ENCODE assay signal across 21 cellular contexts in genomic region chr2:218403810-218404209, GRCh38. TPM values are rescaled to one million over a fixed set of nuclear protein-coding genes. Genes with fewer than 3 reads are reported as not detected.
DNase-seq lines count a peak whose midpoint lies in the region; ATAC-seq and TF ChIP-seq lines count a peak whose summit lies in the region.
"Had no signal": no experiment of that assay in that cellular context is flagged by ENCODE, and none has a peak within 500 bp of the region (broad histone marks: within the 10 kb centered on the region; RNA-seq: fewer than 3 reads in every experiment).

No MANE protein-coding gene starts in this region.

- CTCF ChIA-PET in CD4-positive, alpha-beta memory T cell (lab: Charles Lee; ENCODE audit: partially characterized antibody) = interaction anchor here (1.3 to 2.2 kb wide), 2 partner anchors 8 to 62 kb away, joined by 5 to 10 read pairs; no protein-coding TSS in a partner anchor
- CTCF ChIA-PET in activated B cell treated with CpG ODN at 0.5 μM for 24 hours (lab: Charles Lee) = no interaction called here
- CTCF ChIA-PET in naive thymus-derived CD4-positive, alpha-beta T cell (lab: Charles Lee) = no interaction called here

- POLR2A ChIA-PET in CD4-positive, alpha-beta memory T cell (lab: Charles Lee; ENCODE audit: partially characterized antibody) = interaction anchor here (4.9 to 6.1 kb wide), 2 partner anchors 7 to 113 kb away, joined by 42 to 109 read pairs; partner anchors contain the start of gene TMBIM1
- POLR2A ChIA-PET in activated B cell treated with CpG ODN at 0.5 μM for 24 hours (lab: Charles Lee) = interaction anchor here (0.7 to 2.0 kb wide), 5 partner anchors 8 to 492 kb away, joined by 3 to 8 read pairs (median 4); no protein-coding TSS in a partner anchor
- POLR2A ChIA-PET in naive thymus-derived CD4-positive, alpha-beta T cell (lab: Charles Lee) = interaction anchor here (0.7 to 4.6 kb wide), 2 partner anchors 7 to 826 kb away, joined by 3 to 36 read pairs; partner anchors contain the start of genes ANKZF1 and ATG9A

- TF ChIP-seq CTCF in activated B cell treated with CpG ODN at 0.5 μM for 24 hours (IDR thresholded peaks at IDR 0.05) = no peak

- peaks cover 73% of the 10 kb centered on the region for H3K4me1 ChIP-seq in CD4-positive, alpha-beta memory T cell (ENCODE audit: insufficient read depth, low read length)
- peaks cover 23 to 37% of the 10 kb centered on the region in 2 donors for H3K4me1 ChIP-seq in naive thymus-derived CD4-positive, alpha-beta T cell (ENCODE audit: control insufficient read depth in 2 of 2, insufficient read depth in 2 of 2, low read length in 2 of 2)

- H3K36me3 ChIP-seq in CD4-positive, alpha-beta memory T cell (ENCODE audit: insufficient read depth, low read length) = peaks cover 25% of the 10 kb centered on the region
- H3K36me3 ChIP-seq in naive thymus-derived CD4-positive, alpha-beta T cell (ENCODE audit: control insufficient read depth in 2 of 3, insufficient read depth in 3 of 3, low read length in 3 of 3) = peaks cover 0 to 43% (median 0%) of the 10 kb centered on the region in 3 experiments

- H3K4me3 ChIP-seq in CD4-positive, alpha-beta memory T cell (ENCODE audit: low read length in 2 of 2) = no peak overlapping the region
- H3K4me3 ChIP-seq in naive thymus-derived CD4-positive, alpha-beta T cell (ENCODE audit: low read length) = no peak overlapping the region
- H3K4me3 ChIP-seq: GM12878, HAP-1, lung, sigmoid colon, SK-N-MC, thoracic aorta had no signal

- no peaks in the 10 kb centered on the region for H3K9me3 ChIP-seq in CD4-positive, alpha-beta memory T cell (ENCODE audit: control insufficient read depth in 1 of 2, low read length in 2 of 2)
- no peaks in the 10 kb centered on the region for H3K9me3 ChIP-seq in naive thymus-derived CD4-positive, alpha-beta T cell (ENCODE audit: control insufficient read depth in 2 of 3, low read length in 3 of 3)
- H3K9me3 ChIP-seq: HAP-1, sigmoid colon, thoracic aorta had no signal

- H3K27me3 Mint-ChIP-seq in T-helper 1 cell treated with Interleukin-12 subunit alpha and Interleukin-12 subunit beta and Interleukin-4 antibody, amounts not matched to agents 30 μg/mL and 1 μg/mL, for 36 hours (ENCODE audit: low read depth) = no peaks in the 10 kb centered on the region
- no peaks in the 10 kb centered on the region for H3K27me3 Mint-ChIP-seq in CD4-positive, alpha-beta memory T cell
- no peaks in the 10 kb centered on the region for H3K27me3 Mint-ChIP-seq in activated B cell treated with CpG ODN at 0.5 μM for 24 hours
- peaks cover 0 to 3% (median 0%) of the 10 kb centered on the region in 5 donors for H3K27me3 Mint-ChIP-seq in naive thymus-derived CD4-positive, alpha-beta T cell

- DNase-seq in T-helper 1 cell (no peak), activated B cell treated with CpG ODN at 0.5 μM for 24 hours (no peak), glomerular visceral epithelial cell (ENCODE audit: extremely low spot score) (no peak), HPDE6-E6E7 (ENCODE audit: extremely low spot score) (no peak)
- no peak for DNase-seq in CD4-positive, alpha-beta memory T cell
- no peak for DNase-seq in naive thymus-derived CD4-positive, alpha-beta T cell
- DNase-seq: 8988T; activated naive CD4-positive, alpha-beta T cell treated with Interleukin-2 at 50 U/mL for 16 hours; effector memory CD4-positive, alpha-beta T cell; MV-4-11; NCI-H2081 treated with DMSO at 0.1 percent for 48 hours; NCI-H524 treated with DMSO at 0.1 percent for 48 hours; nucleus accumbens had no signal

- intact Hi-C loops in CD4-positive, alpha-beta memory T cell (cut with micrococcal nuclease) = no loop called here
- intact Hi-C loops in activated B cell treated with CpG ODN at 0.5 μM for 24 hours (cut with micrococcal nuclease) = loop anchor here (10.0 kb wide), 1 partner anchor 981 kb away; the partner anchor contains the start of gene DNPEP
- intact Hi-C loops in naive thymus-derived CD4-positive, alpha-beta T cell (cut with micrococcal nuclease) = no loop called here

- ATAC-seq in activated B cell treated with CpG ODN at 0.5 μM for 24 hours (ENCODE audit: low read depth) (no peak), GM21447 (IDR thresholded peaks at IDR 0.05; ENCODE audit: unreplicated experiment) (no peak)
- ATAC-seq in naive thymus-derived CD4-positive, alpha-beta T cell = no peak
- ATAC-seq: GM12878 had no signal

- no peak overlapping the region for H3K4me3 Mint-ChIP-seq in T-helper 1 cell treated with Interleukin-12 subunit alpha and Interleukin-12 subunit beta and Interleukin-4 antibody, amounts not matched to agents 30 μg/mL and 1 μg/mL, for 36 hours
- H3K4me3 Mint-ChIP-seq in CD4-positive, alpha-beta memory T cell = peak overlapping the region in 5 of 8 donors; percentile 35 to 52 (median 44)
- H3K4me3 Mint-ChIP-seq in activated B cell treated with CpG ODN at 0.5 μM for 24 hours = no peak overlapping the region
- peak overlapping the region in 6 of 10 donors; percentile 12 to 78 (median 24) for H3K4me3 Mint-ChIP-seq in naive thymus-derived CD4-positive, alpha-beta T cell

- no peak overlapping the region for H3K27ac ChIP-seq in CD4-positive, alpha-beta memory T cell (ENCODE audit: low read depth, low read length)
- no peak overlapping the region for H3K27ac ChIP-seq in naive thymus-derived CD4-positive, alpha-beta T cell (ENCODE audit: low read depth, low read length)

- peak overlapping the region; percentile 26 for H3K27ac Mint-ChIP-seq in T-helper 1 cell treated with Interleukin-12 subunit alpha and Interleukin-12 subunit beta and Interleukin-4 antibody, amounts not matched to agents 30 μg/mL and 1 μg/mL, for 36 hours
- H3K27ac Mint-ChIP-seq in CD4-positive, alpha-beta memory T cell = peak overlapping the region; percentile 9 to 100 (median 64)
- peak overlapping the region; percentile 62 for H3K27ac Mint-ChIP-seq in activated B cell treated with CpG ODN at 0.5 μM for 24 hours
- H3K27ac Mint-ChIP-seq in naive thymus-derived CD4-positive, alpha-beta T cell = peak overlapping the region in 8 of 9 donors; percentile 38 to 76 (median 56)

- H3K36me3 Mint-ChIP-seq in T-helper 1 cell treated with Interleukin-12 subunit alpha and Interleukin-12 subunit beta and Interleukin-4 antibody, amounts not matched to agents 30 μg/mL and 1 μg/mL, for 36 hours (ENCODE audit: low read depth) = peaks cover 28% of the 10 kb centered on the region
- peaks cover 6 to 43% of the 10 kb centered on the region in 2 donors for H3K36me3 Mint-ChIP-seq in CD4-positive, alpha-beta memory T cell
- peaks cover 30% of the 10 kb centered on the region for H3K36me3 Mint-ChIP-seq in activated B cell treated with CpG ODN at 0.5 μM for 24 hours (ENCODE audit: low read depth)
- peaks cover 0 to 24% (median 0%) of the 10 kb centered on the region in 5 donors for H3K36me3 Mint-ChIP-seq in naive thymus-derived CD4-positive, alpha-beta T cell

- H3K27me3 ChIP-seq in CD4-positive, alpha-beta memory T cell (ENCODE audit: insufficient read depth, low read length) = no peaks in the 10 kb centered on the region
- H3K27me3 ChIP-seq in naive thymus-derived CD4-positive, alpha-beta T cell (ENCODE audit: control insufficient read depth in 2 of 2, insufficient read depth in 2 of 2, low read length in 2 of 2) = no peaks in the 10 kb centered on the region
- H3K27me3 ChIP-seq: sigmoid colon had no signal

- peaks cover 30% of the 10 kb centered on the region for H3K4me1 Mint-ChIP-seq in T-helper 1 cell treated with Interleukin-12 subunit alpha and Interleukin-12 subunit beta and Interleukin-4 antibody, amounts not matched to agents 30 μg/mL and 1 μg/mL, for 36 hours (ENCODE audit: low read depth)
- peaks cover 31 to 76% (median 50%) of the 10 kb centered on the region in 4 donors for H3K4me1 Mint-ChIP-seq in CD4-positive, alpha-beta memory T cell
- peaks cover 63% of the 10 kb centered on the region for H3K4me1 Mint-ChIP-seq in activated B cell treated with CpG ODN at 0.5 μM for 24 hours
- H3K4me1 Mint-ChIP-seq in naive thymus-derived CD4-positive, alpha-beta T cell = peaks cover 31 to 66% (median 57%) of the 10 kb centered on the region in 7 donors

- no peaks in the 10 kb centered on the region for H3K9me3 Mint-ChIP-seq in T-helper 1 cell treated with Interleukin-12 subunit alpha and Interleukin-12 subunit beta and Interleukin-4 antibody, amounts not matched to agents 30 μg/mL and 1 μg/mL, for 36 hours
- H3K9me3 Mint-ChIP-seq in CD4-positive, alpha-beta memory T cell = no peaks in the 10 kb centered on the region
- no peaks in the 10 kb centered on the region for H3K9me3 Mint-ChIP-seq in activated B cell treated with CpG ODN at 0.5 μM for 24 hours
- no peaks in the 10 kb centered on the region for H3K9me3 Mint-ChIP-seq in naive thymus-derived CD4-positive, alpha-beta T cell

RNA-seq across cellular contexts. Expression of gene CTDSP1, which starts 4.1 kb away (rescaled TPM):
- total RNA-seq in CD4-positive, alpha-beta memory T cell = 100 to 1,000 TPM; 182 to 183 TPM
- polyA plus RNA-seq in CD4-positive, alpha-beta memory T cell = 10 to 100 TPM; 26.4 to 37.7 TPM
- total RNA-seq in activated B cell treated with CpG ODN at 0.5 μM for 24 hours = 107 and 118 TPM in 2 replicates
- 100 to 1,000 TPM; 110 to 219 (median 156) TPM for total RNA-seq in naive thymus-derived CD4-positive, alpha-beta T cell
- polyA plus RNA-seq in naive thymus-derived CD4-positive, alpha-beta T cell = 10 to 100 TPM; 22.5 TPM

RNA-seq across cellular contexts. Expression of gene VIL1, which starts 15.1 kb away (rescaled TPM):
- total RNA-seq in CD4-positive, alpha-beta memory T cell = not detected
- polyA plus RNA-seq in CD4-positive, alpha-beta memory T cell = not detected
- total RNA-seq in activated B cell treated with CpG ODN at 0.5 μM for 24 hours = 0.07 TPM in 1 of 2 replicates, not detected in the other
- under 1 TPM in 3 of 5 experiments, not detected in 2; 0.12 to 0.69 (median 0.22) TPM for total RNA-seq in naive thymus-derived CD4-positive, alpha-beta T cell
- polyA plus RNA-seq in naive thymus-derived CD4-positive, alpha-beta T cell = under 1 TPM; 0.10 to 0.15 TPM

RNA-seq across cellular contexts. Expression of gene SLC11A1, which starts 21.7 kb away (rescaled TPM):
- 1 to 10 TPM; 1.3 to 1.9 TPM for total RNA-seq in CD4-positive, alpha-beta memory T cell
- polyA plus RNA-seq in CD4-positive, alpha-beta memory T cell = under 1 TPM; 0.37 to 0.92 TPM
- 0.89 and 0.93 TPM in 2 replicates for total RNA-seq in activated B cell treated with CpG ODN at 0.5 μM for 24 hours
- total RNA-seq in naive thymus-derived CD4-positive, alpha-beta T cell = 100 to 1,000 TPM in 1 of 5 experiments, 10 to 100 TPM in 1, 1 to 10 TPM in 2, under 1 TPM in 1; 0.27 to 399 (median 1.9) TPM
- under 1 TPM; 0.49 to 0.97 TPM for polyA plus RNA-seq in naive thymus-derived CD4-positive, alpha-beta T cell

RNA-seq across cellular contexts. Expression of gene CATIP, which starts 47.2 kb away (rescaled TPM):
- total RNA-seq in CD4-positive, alpha-beta memory T cell = not detected
- polyA plus RNA-seq in CD4-positive, alpha-beta memory T cell = not detected
- not detected in 2 replicates for total RNA-seq in activated B cell treated with CpG ODN at 0.5 μM for 24 hours
- under 1 TPM in 1 of 5 experiments, not detected in 4; 0.49 TPM for total RNA-seq in naive thymus-derived CD4-positive, alpha-beta T cell
- polyA plus RNA-seq in naive thymus-derived CD4-positive, alpha-beta T cell = not detected
- total RNA-seq: GM12878, sigmoid colon, thoracic aorta had no signal

Comparison
In these comparisons a context has a peak if more than half of its experiments do, and no peak if none do; other contexts are left out.
1. H3K4me3 Mint-ChIP-seq: peak in CD4-positive, alpha-beta memory T cell (5 of 8) and naive thymus-derived CD4-positive, alpha-beta T cell (6 of 10); none in T-helper 1 cell treated with Interleukin-12 subunit alpha and Interleukin-12 subunit beta and Interleukin-4 antibody, amounts not matched to agents 30 μg/mL and 1 μg/mL, for 36 hours (single experiment) and activated B cell treated with CpG ODN at 0.5 μM for 24 hours (single experiment).
2. Peak in every context shown above with its lines, with median percentiles within 50 percentile points of each other: H3K27ac Mint-ChIP-seq.